In the genomic region with DNA sequence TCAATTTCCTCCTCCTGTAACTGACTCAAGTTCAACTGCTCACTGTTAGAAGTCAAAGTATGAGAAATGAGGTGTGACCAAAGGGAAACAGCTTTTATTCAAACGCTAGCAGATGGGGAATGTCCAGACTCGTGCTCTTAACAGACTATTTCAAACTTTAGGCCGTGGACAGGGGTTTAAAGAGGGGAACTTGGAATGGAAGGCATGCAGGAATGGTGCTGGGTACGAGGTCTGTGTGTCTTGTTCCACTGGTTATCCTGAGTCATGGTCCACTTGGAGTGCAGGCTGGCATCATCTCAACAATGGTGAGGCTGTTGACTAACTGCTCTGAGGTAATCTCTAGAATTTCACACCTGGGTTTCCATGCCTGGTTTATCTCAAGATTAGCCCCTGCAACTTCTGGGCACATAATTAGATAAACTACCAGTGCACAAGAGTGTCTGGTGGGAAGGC, we compare ENCODE assay signal across 16 cellular contexts. TPM values are rescaled to one million over a fixed set of nuclear protein-coding genes. Genes with fewer than 3 reads are reported as not detected.
DNase-seq lines count a peak whose midpoint lies in the region; ATAC-seq, FAIRE-seq and TF ChIP-seq lines count a peak whose summit lies in the region.
"Had no signal": no experiment of that assay in that cellular context is flagged by ENCODE, and none has a peak within 500 bp of the region (broad histone marks: within the 10 kb centered on the region; RNA-seq: fewer than 3 reads in every experiment).

No MANE protein-coding gene starts in this region.

- H3K9me2 ChIP-seq in SU-DHL-6 (replicated peaks; ENCODE audit: insufficient read depth, low read length), result no peaks in the 10 kb centered on the region

- no peaks in the 10 kb centered on the region for H3F3A ChIP-seq in SU-DHL-6 (ENCODE audit: insufficient read depth)

- 9 to 17% methylated on average over 1 to 4 of the region's 4 CpGs for WGBS in gastroesophageal sphincter (ENCODE audit: low coverage in 1 of 2), 2 donors

- intact Hi-C loops in MCF 10A (cut with micrococcal nuclease) (no loop called here), breast epithelium (cut with DNase I; ENCODE audit: low total_unique reads) (no loop called here)

- no peak for ATAC-seq in gastroesophageal sphincter
- ATAC-seq: left colon, T-helper 17 cell had no signal

- H3K27me3 Mint-ChIP-seq in MCF 10A (ENCODE audit: insufficient read depth, unreplicated experiment), result no peaks in the 10 kb centered on the region

- H3K27ac Mint-ChIP-seq in MCF 10A (ENCODE audit: low read depth, unreplicated experiment), result no peak overlapping the region
- H3K27ac Mint-ChIP-seq: T-helper 17 cell had no signal

- TF ChIP-seq POLR2A in breast epithelium (IDR thresholded peaks at IDR 0.05) (no peak), gastroesophageal sphincter (IDR thresholded peaks at IDR 0.05) (no peak)

- CTCF ChIA-PET in MCF 10A (lab: Yijun Ruan, JAX), result interaction anchor here (0.6 to 2.1 kb wide), 2 partner anchors 13 to 733 kb away, joined by 3 to 11 read pairs; no protein-coding TSS in a partner anchor

- H3K27ac ChIP-seq in breast epithelium (no peak overlapping the region), SU-DHL-6 (ENCODE audit: low read depth, low read length) (no peak overlapping the region), gastroesophageal sphincter (no peak overlapping the region)
- H3K27ac ChIP-seq: adrenal gland, esophagus squamous epithelium, upper lobe of left lung had no signal

- H3K4me3 ChIP-seq in breast epithelium (no peak overlapping the region), SU-DHL-6 (ENCODE audit: insufficient read depth, low read length, poor library complexity, severe bottlenecking) (no peak overlapping the region), gastroesophageal sphincter (no peak overlapping the region)
- H3K4me3 ChIP-seq: adrenal gland, esophagus squamous epithelium, HAP-1, upper lobe of left lung had no signal

- DNase-seq in MCF 10A (ENCODE audit: unreplicated experiment), result peak; percentile 36
- DNase-seq in breast epithelium (ENCODE audit: low spot score in 2 of 2), result no peak
- peak; percentile 82 for DNase-seq in glomerular visceral epithelial cell (ENCODE audit: extremely low spot score)
- DNase-seq in urothelium cell line (ENCODE audit: low spot score), result peak; percentile 8
- no peak for DNase-seq in dedifferentiated amniotic fluid mesenchymal stem cell (ENCODE audit: extremely low spot score)
- DNase-seq in NCI-H2171 (lab: John Stamatoyannopoulos, UW), result no peak
- DNase-seq: adrenal gland, esophagus squamous epithelium, Kasumi-1, left colon, retina, T-helper 17 cell had no signal

- TF ChIP-seq EP300 in gastroesophageal sphincter (IDR thresholded peaks at IDR 0.05), result no peak

- no TSS peak for BruUV-seq in MCF 10A (replicated peaks; lab: Mats Ljungman, UMichigan)

- H4K20me1 ChIP-seq in SU-DHL-6 (ENCODE audit: low read depth, low read length), result no peaks in the 10 kb centered on the region

- H3K9ac ChIP-seq in SU-DHL-6 (ENCODE audit: low read length), result no peak overlapping the region

- no peak for TF ChIP-seq CTCF in MCF 10A (IDR thresholded peaks at IDR 0.05; ENCODE audit: unreplicated experiment)
- no peak for TF ChIP-seq CTCF in breast epithelium (IDR thresholded peaks at IDR 0.05)
- no peak for TF ChIP-seq CTCF in SU-DHL-6 (IDR thresholded peaks at IDR 0.05; ENCODE audit: insufficient read depth, low read length, poor library complexity, severe bottlenecking)
- no peak for TF ChIP-seq CTCF in gastroesophageal sphincter (IDR thresholded peaks at IDR 0.05)

- H3K9me3 ChIP-seq in breast epithelium, result no peaks in the 10 kb centered on the region
- H3K9me3 ChIP-seq in SU-DHL-6 (ENCODE audit: insufficient read depth, low read length), result no peaks in the 10 kb centered on the region
- H3K9me3 ChIP-seq in gastroesophageal sphincter, result no peaks in the 10 kb centered on the region
- H3K9me3 ChIP-seq: adrenal gland, esophagus squamous epithelium, HAP-1, upper lobe of left lung had no signal

- H3K4me3 Mint-ChIP-seq in MCF 10A (ENCODE audit: unreplicated experiment), result no peak overlapping the region
- H3K4me3 Mint-ChIP-seq: T-helper 17 cell had no signal

- H3K36me3 Mint-ChIP-seq in MCF 10A (ENCODE audit: insufficient read depth, unreplicated experiment), result peaks cover 6% of the 10 kb centered on the region

- H3K4me1 ChIP-seq in breast epithelium (no peaks in the 10 kb centered on the region), gastroesophageal sphincter (no peaks in the 10 kb centered on the region)
- H3K4me1 ChIP-seq: adrenal gland, esophagus squamous epithelium, HAP-1 had no signal

- H3K36me3 ChIP-seq in breast epithelium (no peaks in the 10 kb centered on the region), SU-DHL-6 (ENCODE audit: low read length) (no peaks in the 10 kb centered on the region), gastroesophageal sphincter (no peaks in the 10 kb centered on the region)
- H3K36me3 ChIP-seq: adrenal gland, esophagus squamous epithelium, HAP-1, upper lobe of left lung had no signal

- H3K27me3 ChIP-seq in breast epithelium (no peaks in the 10 kb centered on the region), SU-DHL-6 (ENCODE audit: low read length) (no peaks in the 10 kb centered on the region), gastroesophageal sphincter (no peaks in the 10 kb centered on the region)
- H3K27me3 ChIP-seq: adrenal gland, upper lobe of left lung had no signal

- POLR2A ChIA-PET in MCF 10A (lab: Yijun Ruan, JAX), result no interaction called here

- no peaks in the 10 kb centered on the region for H3K9me3 Mint-ChIP-seq in MCF 10A (ENCODE audit: unreplicated experiment)

- peak overlapping the region; percentile 12 for H2AFZ ChIP-seq in SU-DHL-6 (ENCODE audit: low read depth, low read length, severe bottlenecking)

- no peaks in the 10 kb centered on the region for H3K79me2 ChIP-seq in SU-DHL-6 (ENCODE audit: insufficient read depth, low read length)

- no peak overlapping the region for H3K4me2 ChIP-seq in SU-DHL-6 (ENCODE audit: low read depth, low read length, poor library complexity, severe bottlenecking)

- H3K4me1 Mint-ChIP-seq in MCF 10A (ENCODE audit: insufficient read depth, unreplicated experiment), result no peaks in the 10 kb centered on the region

- no peak for FAIRE-seq in urothelium cell line (lab: Jason Lieb, UNC)

RNA-seq across cellular contexts. Expression of gene DNAAF4, which starts 22.9 kb away (rescaled TPM):
- total RNA-seq in MCF 10A (2022) (3.8 and 4.0 TPM in 2 replicates), breast epithelium (1 to 10 TPM; 1.3 to 3.9 (median 3.5) TPM), gastroesophageal sphincter (1 to 10 TPM in 2 of 4 donors, under 1 TPM in 1, not detected in 1; 0.40 to 3.5 (median 1.5) TPM)

RNA-seq across cellular contexts. Expression of gene PYGO1, which starts 57.3 kb away (rescaled TPM):
- 3.9 and 5.1 TPM in 2 replicates for total RNA-seq in MCF 10A (2022)
- 1 to 10 TPM; 4.9 to 8.5 (median 5.9) TPM for total RNA-seq in breast epithelium
- 10 to 100 TPM; 17.3 to 22.2 (median 20.9) TPM for total RNA-seq in gastroesophageal sphincter
- total RNA-seq: T-helper 17 cell had no signal

Comparison
In these comparisons a context has a peak if more than half of its experiments do, and no peak if none do; other contexts are left out.
1. DNase-seq: peak in MCF 10A (single experiment), glomerular visceral epithelial cell (single experiment) and urothelium cell line (single experiment); none in breast epithelium (0 of 2), dedifferentiated amniotic fluid mesenchymal stem cell (single experiment) and NCI-H2171 (single experiment).